39 cellular contexts compared by ENCODE assay signal in genomic region chr16:20056436-20056835, GRCh38. TPM values are rescaled to one million over a fixed set of nuclear protein-coding genes. Genes with fewer than 3 reads are reported as not detected.
"Had no signal": no experiment of that assay in that cellular context is flagged by ENCODE, and none has a peak within 500 bp of the region (broad histone marks: within the 10 kb centered on the region; RNA-seq: fewer than 3 reads in every experiment).

No MANE protein-coding gene starts in this region.

- H3K4me3 ChIP-seq: MG63 had no signal

- H3K9me3 ChIP-seq: MG63 had no signal

- H3K36me3 ChIP-seq: MG63 had no signal

- DNase-seq: Karpas-422, Kasumi-1, MG63, MM.1S, MV-4-11, NCI-H1048, NCI-H1092, NCI-H1092 treated with DMSO at 0.1 percent for 48 hours, NCI-H1105, NCI-H1105 treated with DMSO at 0.1 percent for 48 hours, NCI-H1417, NCI-H1417 treated with DMSO at 0.1 percent for 48 hours, NCI-H1436, NCI-H1436 treated with DMSO at 0.1 percent for 48 hours, NCI-H146, NCI-H1694, NCI-H1694 treated with DMSO at 0.1 percent for 48 hours, NCI-H187, NCI-H187 treated with DMSO at 0.1 percent for 48 hours, NCI-H1930, NCI-H2029, NCI-H2029 treated with DMSO at 0.1 percent for 48 hours, NCI-H2081, NCI-H2081 treated with DMSO at 0.1 percent for 48 hours, NCI-H2107, NCI-H2171, NCI-H2171 treated with DMSO at 0.1 percent for 48 hours, NCI-H2227 treated with DMSO at 0.1 percent for 48 hours, NCI-H226, NCI-H345, NCI-H446, NCI-H446 treated with DMSO at 0.1 percent for 48 hours, NCI-H510A, NCI-H510A treated with DMSO at 0.1 percent for 48 hours, NCI-H524 had no signal

RNA-seq across cellular contexts. Expression of gene GPR139, which starts 17.3 kb away (rescaled TPM):
- total RNA-seq: LHCN-M2, M059J, MCF 10A, NCI-H460 had no signal
